11 cellular contexts compared by ENCODE assay signal in the genomic region with DNA sequence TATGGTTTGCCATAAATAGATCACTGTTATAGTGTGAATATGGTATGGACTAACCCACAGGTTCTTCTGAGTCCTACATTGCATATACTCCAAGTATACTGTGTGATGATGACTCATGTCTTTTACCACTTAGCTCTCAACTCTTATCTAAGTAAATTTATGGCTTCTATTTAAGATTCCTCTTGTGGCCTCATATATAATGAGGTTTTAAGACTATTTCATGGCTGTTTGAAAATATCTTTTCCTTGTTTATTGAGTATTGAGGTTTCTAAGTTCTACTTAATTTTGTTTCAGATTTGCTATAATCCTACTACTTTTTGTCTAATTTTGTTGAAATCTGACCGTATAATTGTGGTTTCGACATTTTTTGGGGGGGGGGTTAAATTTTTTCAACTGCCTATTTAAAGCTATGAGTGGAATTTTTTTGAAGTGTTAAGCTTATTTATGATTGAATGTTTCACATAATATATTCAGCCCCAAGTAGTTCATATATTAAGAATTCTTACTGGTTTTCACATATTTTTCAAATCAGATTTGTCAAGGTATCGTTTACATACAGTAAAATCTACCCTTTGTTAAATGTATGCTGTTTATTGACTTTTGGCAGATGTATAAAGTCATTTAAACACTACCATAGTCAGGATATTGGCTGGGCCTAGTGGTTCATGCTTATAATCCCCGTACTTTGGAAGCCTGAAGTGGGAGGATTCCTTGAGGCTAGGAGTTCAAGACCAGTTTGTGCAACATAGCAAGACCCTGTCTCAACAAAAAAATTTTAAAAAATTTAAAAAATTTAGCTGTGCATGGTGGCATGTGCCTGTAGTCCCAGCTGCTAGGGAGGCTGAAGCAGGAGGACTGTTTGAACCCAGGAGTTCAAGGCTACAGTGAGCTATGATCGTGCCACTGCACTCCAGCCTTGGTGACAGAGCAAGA. TPM values are rescaled to one million over a fixed set of nuclear protein-coding genes. Genes with fewer than 3 reads are reported as not detected.
DNase-seq lines count a peak whose midpoint lies in the region; FAIRE-seq and TF ChIP-seq lines count a peak whose summit lies in the region.
"Had no signal": no experiment of that assay in that cellular context is flagged by ENCODE, and none has a peak within 500 bp of the region (broad histone marks: within the 10 kb centered on the region; RNA-seq: fewer than 3 reads in every experiment).

No MANE protein-coding gene starts in this region.

- H3K36me3 Mint-ChIP-seq in progenitor cell of endocrine pancreas (ENCODE audit: insufficient read depth) = peaks cover 7% of the 10 kb centered on the region

- H3K27ac ChIP-seq in tibial nerve = no peak overlapping the region
- peak overlapping the region in 1 of 5 donors; percentile 18 for H3K27ac ChIP-seq in stomach

- no peaks in the 10 kb centered on the region for H3K27me3 Mint-ChIP-seq in progenitor cell of endocrine pancreas
- H3K27me3 Mint-ChIP-seq: activated T-cell treated with anti-CD3 and anti-CD28 coated beads, Interleukin-2, amount 50 U/mL, for 24 hours; T-helper 17 cell had no signal

- H3K27ac Mint-ChIP-seq in progenitor cell of endocrine pancreas = peak overlapping the region; percentile 78
- H3K27ac Mint-ChIP-seq: activated T-cell treated with anti-CD3 and anti-CD28 coated beads, Interleukin-2, amount 50 U/mL, for 24 hours; T-helper 17 cell had no signal

- 82 to 89% methylated on average over 5 of the region's 5 CpGs for WGBS in tibial nerve, 2 donors
- 69 to 82% (median 74%) methylated on average over 5 of the region's 5 CpGs for WGBS in stomach, 5 donors

- H3K36me3 ChIP-seq in bronchial epithelial cell (ENCODE audit: control insufficient read depth, insufficient read depth, low read length) (no peaks in the 10 kb centered on the region), tibial nerve (peaks cover 0 to 5% (median 0%) of the 10 kb centered on the region in 3 donors), stomach (peaks cover 0 to 7% (median 0%) of the 10 kb centered on the region in 4 donors)

- H3K4me1 ChIP-seq in tibial nerve (peaks cover 0 to 74% (median 3%) of the 10 kb centered on the region in 4 donors), stomach (peaks cover 36 to 98% (median 73%) of the 10 kb centered on the region in 4 donors)

- intact Hi-C loops in stomach (cut with DNase I; ENCODE audit: low total_unique reads) = no loop called here

- TF ChIP-seq POLR2A in tibial nerve (IDR thresholded peaks at IDR 0.05) (no peak), stomach (IDR thresholded peaks at IDR 0.05) (no peak)

- no peak for TF ChIP-seq EP300 in tibial nerve (IDR thresholded peaks at IDR 0.05)
- no peak for TF ChIP-seq EP300 in stomach (IDR thresholded peaks at IDR 0.05)

- H3K4me1 Mint-ChIP-seq in progenitor cell of endocrine pancreas (ENCODE audit: low read depth) = peaks cover 69% of the 10 kb centered on the region

- H3K4me3 Mint-ChIP-seq in progenitor cell of endocrine pancreas (ENCODE audit: low read depth) = peak overlapping the region; percentile 8
- H3K4me3 Mint-ChIP-seq: activated T-cell treated with anti-CD3 and anti-CD28 coated beads, Interleukin-2, amount 50 U/mL, for 24 hours; T-helper 17 cell had no signal

- H3K27me3 ChIP-seq in bronchial epithelial cell (ENCODE audit: control insufficient read depth, insufficient read depth, low read length) (no peaks in the 10 kb centered on the region), tibial nerve (no peaks in the 10 kb centered on the region), stomach (no peaks in the 10 kb centered on the region)

- H3K9me3 ChIP-seq in tibial nerve = no peaks in the 10 kb centered on the region
- H3K9me3 ChIP-seq in stomach = no peaks in the 10 kb centered on the region

- H3K4me3 ChIP-seq in bronchial epithelial cell (ENCODE audit: low read depth, low read length) (no peak overlapping the region), tibial nerve (no peak overlapping the region), stomach (no peak overlapping the region)

- peaks cover 3% of the 10 kb centered on the region for H3K9me3 Mint-ChIP-seq in progenitor cell of endocrine pancreas (ENCODE audit: low read depth)
- H3K9me3 Mint-ChIP-seq: activated T-cell treated with anti-CD3 and anti-CD28 coated beads, Interleukin-2, amount 50 U/mL, for 24 hours had no signal

- no peak for TF ChIP-seq CTCF in bronchial epithelial cell (IDR thresholded peaks at IDR 0.05; ENCODE audit: insufficient read depth, low read length, severe bottlenecking)
- TF ChIP-seq CTCF in progenitor cell of endocrine pancreas (IDR thresholded peaks at IDR 0.05; ENCODE audit: unreplicated experiment) = no peak
- TF ChIP-seq CTCF in tibial nerve (IDR thresholded peaks at IDR 0.05) = no peak
- TF ChIP-seq CTCF in stomach (IDR thresholded peaks at IDR 0.05) = no peak

- FAIRE-seq in bronchial epithelial cell (lab: Jason Lieb, UNC) = no peak

- DNase-seq in H4 (ENCODE audit: low spot score) (peak; percentile 92), NCI-H226 (peak; percentile 60), bronchial epithelial cell (ENCODE audit: low read depth) (peak; percentile 81), progenitor cell of endocrine pancreas (ENCODE audit: low spot score, unreplicated experiment) (no peak), hippocampal formation (lab: John Stamatoyannopoulos, UW) (no peak), tibial nerve (ENCODE audit: low spot score in 2 of 2) (no peak), stomach (no peak)
- DNase-seq: activated T-cell treated with anti-CD3 and anti-CD28 coated beads, Interleukin-2, amount 50 U/mL, for 24 hours; NCI-H146; stimulated activated CD4-positive, alpha-beta T cell treated with anti-CD3 and anti-CD28 coated beads, Interleukin-15, amount 100 ng/mL, for 24 hours; T-helper 17 cell had no signal

RNA-seq across cellular contexts. Expression of gene SLC25A36, which starts 11.7 kb away (rescaled TPM):
- 41.9 and 49.7 TPM in 2 replicates for total RNA-seq in H4 (2014; rRNA removed; shearing (Covaris generic))
- total RNA-seq in bronchial epithelial cell = 122 and 166 TPM in 2 replicates
- total RNA-seq in progenitor cell of endocrine pancreas = 130 and 136 TPM in 2 replicates
- 100 to 1,000 TPM in 3 of 4 donors, 10 to 100 TPM in 1; 68.0 to 132 (median 115) TPM for total RNA-seq in tibial nerve
- 100 to 1,000 TPM in 3 of 5 donors, 10 to 100 TPM in 2; 54.7 to 275 (median 133) TPM for total RNA-seq in stomach
- 10 to 100 TPM; 13.1 to 29.6 (median 18.3) TPM for polyA plus RNA-seq in stomach

Comparison
In these comparisons a context has a peak if more than half of its experiments do, and no peak if none do; other contexts are left out.
1. DNase-seq: peak in H4 (single experiment), NCI-H226 (single experiment) and bronchial epithelial cell (single experiment); none in progenitor cell of endocrine pancreas (single experiment), hippocampal formation (0 of 2), tibial nerve (0 of 2) and stomach (single experiment).